ENCODE assay signal across 9 cellular contexts in genomic region chr9:34985311-34985899, GRCh38. TPM values are rescaled to one million over a fixed set of nuclear protein-coding genes. Genes with fewer than 3 reads are reported as not detected.
DNase-seq lines count a peak whose midpoint lies in the region; ATAC-seq and TF ChIP-seq lines count a peak whose summit lies in the region.
"Had no signal": no experiment of that assay in that cellular context is flagged by ENCODE, and none has a peak within 500 bp of the region (broad histone marks: within the 10 kb centered on the region; RNA-seq: fewer than 3 reads in every experiment).

No MANE protein-coding gene starts in this region.

- intact Hi-C loops in CD14-positive monocyte (cut with micrococcal nuclease): loop anchor here (2.0 to 10.0 kb wide), 3 partner anchors 85 to 321 kb away; partner anchors contain the start of genes CCL27 (in 1 of the 2), FANCG (in 1 of the 2) and VCP (in 1 of the 2)
- intact Hi-C loops in psoas muscle (cut with DNase I): loop anchor here in 1 of 2 donors (1.0 kb wide), 1 partner anchor 86 kb away; no protein-coding TSS in a partner anchor

- H3K36me3 Mint-ChIP-seq in CD14-positive monocyte: no peaks in the 10 kb centered on the region
- H3K36me3 Mint-ChIP-seq in activated T-cell treated with anti-CD3 and anti-CD28 coated beads, Interleukin-2, amount 50 U/mL, for 4 hours (ENCODE audit: insufficient read depth): no peaks in the 10 kb centered on the region

- H3K4me1 Mint-ChIP-seq in CD14-positive monocyte: peaks cover 84% of the 10 kb centered on the region
- peaks cover 73% of the 10 kb centered on the region for H3K4me1 Mint-ChIP-seq in activated T-cell treated with anti-CD3 and anti-CD28 coated beads, Interleukin-2, amount 50 U/mL, for 4 hours (ENCODE audit: low read depth)

- H3K27ac ChIP-seq in psoas muscle: no peak overlapping the region

- TF ChIP-seq CTCF in CD14-positive monocyte (IDR thresholded peaks at IDR 0.05) (peak; percentile 89), GM20000 (IDR thresholded peaks at IDR 0.05; ENCODE audit: extremely low read depth, missing control alignments) (peak; percentile 72), psoas muscle (IDR thresholded peaks at IDR 0.05) (peak; percentile 79)

- peak overlapping the region in 6 of 7 donors; percentile 34 to 94 (median 88) for H3K27ac Mint-ChIP-seq in CD14-positive monocyte

- WGBS in psoas muscle, 3 donors: 17 to 20% (median 19%) methylated on average over 7 of the region's 7 CpGs

- H3K27me3 ChIP-seq in psoas muscle (ENCODE audit: insufficient read depth in 3 of 3, low read length in 2 of 3): no peaks in the 10 kb centered on the region

- peaks cover 2 to 20% (median 19%) of the 10 kb centered on the region in 3 donors for H3K27me3 Mint-ChIP-seq in CD14-positive monocyte (ENCODE audit: low read depth in 3 of 3)
- peaks cover 2% of the 10 kb centered on the region for H3K27me3 Mint-ChIP-seq in activated T-cell treated with anti-CD3 and anti-CD28 coated beads, Interleukin-2, amount 50 U/mL, for 4 hours (ENCODE audit: low read depth)

- no peaks in the 10 kb centered on the region for H3K9me3 ChIP-seq in psoas muscle

- no peak overlapping the region for H3K4me3 Mint-ChIP-seq in CD14-positive monocyte
- H3K4me3 Mint-ChIP-seq in activated T-cell treated with anti-CD3 and anti-CD28 coated beads, Interleukin-2, amount 50 U/mL, for 4 hours: peak overlapping the region; percentile 4

- peaks cover 0 to 4% (median 0%) of the 10 kb centered on the region in 7 donors for H3K9me3 Mint-ChIP-seq in CD14-positive monocyte
- no peaks in the 10 kb centered on the region for H3K9me3 Mint-ChIP-seq in activated T-cell treated with anti-CD3 and anti-CD28 coated beads, Interleukin-2, amount 50 U/mL, for 4 hours

- H3K36me3 ChIP-seq in psoas muscle (ENCODE audit: insufficient read depth in 1 of 2, low read depth in 1 of 2): no peaks in the 10 kb centered on the region

- H3K4me1 ChIP-seq in psoas muscle: peaks cover 4% of the 10 kb centered on the region

- DNase-seq in CD14-positive monocyte (ENCODE audit: low spot score) (no peak), GM20000 (ENCODE audit: low spot score) (peak; percentile 53), NCI-H82 treated with DMSO at 0.1 percent for 48 hours (lab: John Stamatoyannopoulos, UW; ENCODE audit: unreplicated experiment) (peak; percentile 39), fibroblast of peridontal ligament (ENCODE audit: extremely low read depth) (peak; percentile 61), psoas muscle (peak in 1 of 2 donors; percentile 39)
- DNase-seq in activated T-cell treated with anti-CD3 and anti-CD28 coated beads, Interleukin-2, amount 50 U/mL, for 4 hours: peak; percentile 52

- H3K4me3 ChIP-seq in psoas muscle: no peak overlapping the region

- no peak for ATAC-seq in activated T-cell treated with anti-CD3 and anti-CD28 coated beads, Interleukin-2, amount 50 U/mL, for 4 hours
- ATAC-seq in psoas muscle (no peak), GM21526 (IDR thresholded peaks at IDR 0.05; ENCODE audit: low FRiP score, unreplicated experiment) (no peak), GM18511 (IDR thresholded peaks at IDR 0.05; ENCODE audit: unreplicated experiment) (no peak)
- ATAC-seq: Panc1 had no signal

RNA-seq across cellular contexts. Expression of gene DNAJB5, which starts 4.1 kb away (rescaled TPM):
- 1 to 10 TPM in 1 of 2 donors, under 1 TPM in 1; 0.66 to 1.9 TPM for polyA plus RNA-seq in CD14-positive monocyte
- total RNA-seq in activated T-cell treated with anti-CD3 and anti-CD28 coated beads, Interleukin-2, amount 50 U/mL, for 4 hours: 1 to 10 TPM; 2.4 to 2.9 (median 2.7) TPM
- 100 to 1,000 TPM in 2 of 4 donors, 10 to 100 TPM in 2; 74.4 to 260 (median 152) TPM for total RNA-seq in psoas muscle
- 100 to 1,000 TPM in 2 of 3 donors, 10 to 100 TPM in 1; 44.2 to 148 (median 145) TPM for polyA plus RNA-seq in psoas muscle

RNA-seq across cellular contexts. Expression of gene PHF24, which starts 27.3 kb away (rescaled TPM):
- polyA plus RNA-seq in CD14-positive monocyte (under 1 TPM in 1 of 2 donors, not detected in 1; 0.04 TPM), psoas muscle (under 1 TPM in 2 of 3 donors, not detected in 1; 0.03 to 0.04 TPM)
- total RNA-seq in activated T-cell treated with anti-CD3 and anti-CD28 coated beads, Interleukin-2, amount 50 U/mL, for 4 hours: under 1 TPM in 2 of 3 donors, not detected in 1; 0.08 to 0.55 TPM
- under 1 TPM in 2 of 4 donors, not detected in 2; 0.04 to 0.11 TPM for total RNA-seq in psoas muscle

Comparison
In these comparisons a context has a peak if more than half of its experiments do, and no peak if none do; other contexts are left out.
1. RNA of gene DNAJB5, which starts 4.1 kb away (total RNA-seq): 74.4 to 260 TPM in psoas muscle; 2.4 to 2.9 TPM in activated T-cell treated with anti-CD3 and anti-CD28 coated beads, Interleukin-2, amount 50 U/mL, for 4 hours; every median in the first group is over 10 times any median in the second.
2. Peak in every context shown above with its lines, with median percentiles within 50 percentile points of each other: CTCF ChIP-seq.